Comparison of ENCODE assay signal across 7 cellular contexts in the genomic region with DNA sequence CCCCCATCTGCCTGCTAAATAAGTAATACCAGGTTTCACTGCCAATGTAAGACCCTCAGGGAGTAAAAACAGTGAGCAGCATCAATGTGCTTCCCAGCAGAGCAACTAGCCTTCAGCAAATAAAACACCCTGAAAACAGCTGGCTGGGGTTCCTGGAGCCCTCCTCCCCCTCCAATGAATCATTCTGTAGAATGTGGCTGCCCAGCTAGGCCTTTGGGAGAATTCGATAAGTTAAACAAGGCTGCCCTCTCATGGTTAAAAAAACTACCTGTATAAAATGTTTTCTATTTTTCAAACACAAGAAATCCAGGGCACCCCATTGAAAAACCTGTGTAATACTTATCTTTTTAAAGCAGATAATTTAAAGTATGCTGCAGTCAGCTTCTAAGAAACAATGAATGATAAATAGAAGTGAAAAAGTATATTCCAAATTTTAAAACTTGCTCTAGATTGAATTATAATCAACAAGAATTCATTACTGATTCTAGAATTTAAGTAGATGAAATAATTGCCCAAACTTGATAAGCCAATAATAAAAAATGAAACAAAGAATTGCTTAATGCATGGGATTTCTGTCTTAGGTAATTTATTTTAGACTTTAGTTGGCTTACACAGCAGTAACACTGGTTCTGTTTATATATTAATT.
DNase-seq lines count a peak whose midpoint lies in the region; ATAC-seq and TF ChIP-seq lines count a peak whose summit lies in the region.

No MANE protein-coding gene starts in this region.

- no peaks in the 10 kb centered on the region for H3K79me2 ChIP-seq in KMS-11 (ENCODE audit: insufficient read depth, low read depth)

- H3K4me2 ChIP-seq in KMS-11 = no peak overlapping the region

- no peaks in the 10 kb centered on the region for H4K20me1 ChIP-seq in KMS-11 (ENCODE audit: insufficient read depth)

- H3K36me3 ChIP-seq in KMS-11 (ENCODE audit: insufficient read depth) = no peaks in the 10 kb centered on the region

- no peak overlapping the region for H2AFZ ChIP-seq in KMS-11 (ENCODE audit: low read depth)

- H3K9ac ChIP-seq in KMS-11 = no peak overlapping the region

- TF ChIP-seq CTCF in GM12864 (IDR thresholded peaks at IDR 0.05; ENCODE audit: low read depth, low read length, missing control alignments) = peak; percentile 34
- TF ChIP-seq CTCF in KMS-11 (conservative IDR thresholded peaks at IDR 0.05; ENCODE audit: low read depth, low read length) = peak; percentile 76
- TF ChIP-seq CTCF in epithelial cell of esophagus (IDR thresholded peaks at IDR 0.05; ENCODE audit: insufficient read depth, low read depth, low read length, missing control alignments) = peak; percentile 45

- no peak for DNase-seq in GM12864 (ENCODE audit: low read depth)
- DNase-seq in OCI-M1 (lab: John Stamatoyannopoulos, UW) = peak; percentile 84
- peak; percentile 73 for DNase-seq in epithelial cell of esophagus (ENCODE audit: low read depth)
- peak; percentile 36 for DNase-seq in non-pigmented ciliary epithelial cell (ENCODE audit: low read depth)

- H3K4me1 ChIP-seq in KMS-11 (ENCODE audit: low read depth, poor library complexity, severe bottlenecking) = no peaks in the 10 kb centered on the region

- no peak overlapping the region for H3K27ac ChIP-seq in KMS-11

- ATAC-seq in HG03095 (IDR thresholded peaks at IDR 0.05; ENCODE audit: unreplicated experiment) = no peak
- ATAC-seq in HG03354 (IDR thresholded peaks at IDR 0.05; ENCODE audit: poor library complexity, severe bottlenecking, unreplicated experiment) = no peak

- H3K27me3 ChIP-seq in KMS-11 (ENCODE audit: insufficient read depth, low read depth) = no peaks in the 10 kb centered on the region

- H3K4me3 ChIP-seq in GM12864 (ENCODE audit: low read depth, low read length) (no peak overlapping the region), KMS-11 (IDR thresholded peaks at IDR 0.05; ENCODE audit: insufficient read depth, low read depth, low read length) (no peak overlapping the region), epithelial cell of esophagus (ENCODE audit: low read length) (no peak overlapping the region)
